ENCODE assay signal across 18 cellular contexts in the genomic region with DNA sequence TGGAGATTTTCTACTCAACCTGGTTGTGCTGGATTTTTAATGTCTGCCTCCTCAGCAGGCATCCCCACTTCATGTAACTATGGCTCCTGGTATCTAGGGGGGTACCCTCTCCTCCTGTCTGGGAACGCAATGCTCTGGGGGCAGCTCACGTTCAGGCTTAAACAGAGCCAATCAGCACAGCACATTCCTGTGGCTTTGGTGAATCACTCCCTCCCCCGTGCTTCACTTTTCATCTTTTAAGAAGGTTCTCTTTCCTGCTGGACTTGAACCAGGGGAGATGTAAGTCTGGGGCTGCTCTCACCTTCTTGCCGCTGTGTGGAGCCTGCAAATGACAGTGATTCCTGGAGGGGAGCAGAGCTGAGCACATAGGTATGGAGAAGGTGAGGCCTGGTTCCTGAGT.
A peak's percentile ranks its signal among the peaks of the same experiment; 100 is the strongest.
DNase-seq lines count a peak whose midpoint lies in the region; TF ChIP-seq lines count a peak whose summit lies in the region.
"Had no signal": no experiment of that assay in that cellular context is flagged by ENCODE, and none has a peak within 500 bp of the region (broad histone marks: within the 10 kb centered on the region; RNA-seq: fewer than 3 reads in every experiment).

No MANE protein-coding gene starts in this region.

- H3K27me3 ChIP-seq in mammary epithelial cell (ENCODE audit: insufficient read depth, low read length) = no peaks in the 10 kb centered on the region
- H3K27me3 ChIP-seq: upper lobe of left lung had no signal

- CTCF ChIA-PET in mammary epithelial cell (lab: Charles Lee; ENCODE audit: low non-redundant PET) = no interaction called here
- CTCF ChIA-PET in HEK293T (lab: Yijun Ruan, JAX) = no interaction called here

- H3K4me2 ChIP-seq in mammary epithelial cell (ENCODE audit: insufficient read depth, low read depth, low read length) = no peak overlapping the region

- peak; percentile 24 for DNase-seq in AG09319 (ENCODE audit: extremely low read depth, low read depth)
- DNase-seq in LHCN-M2 (ENCODE audit: low read depth) = peak; percentile 87
- DNase-seq in mammary epithelial cell = peak; percentile 3
- peak; percentile 5 for DNase-seq in iris pigment epithelial cell (ENCODE audit: low read depth)
- DNase-seq in iPS-NIHi11 (ENCODE audit: low spot score) = no peak
- DNase-seq in HEK293T (ENCODE audit: extremely low spot score) = no peak
- no peak for DNase-seq in SHP77 (lab: John Stamatoyannopoulos, UW)
- DNase-seq in stimulated activated CD4-positive, alpha-beta T cell treated with anti-CD3 and anti-CD28 coated beads, Interleukin-15, amount 100 ng/mL, for 24 hours = no peak
- DNase-seq: anterior cingulate cortex; C1 segment of cervical spinal cord; effector memory CD8-positive, alpha-beta T cell; NCI-H1105; NCI-H1930; NCI-H226; NCI-H774; stimulated activated CD4-positive, alpha-beta T cell treated with anti-CD3 and anti-CD28 coated beads, Interleukin-2, amount 100 ng/mL, for 24 hours; T-helper 9 cell; upper lobe of left lung had no signal

- WGBS in mammary epithelial cell (ENCODE audit: low coverage, missing lambda C conversion rate) = 11% methylated on average over 3 of the region's 4 CpGs

- H3K9me3 ChIP-seq in mammary epithelial cell (replicated peaks; ENCODE audit: insufficient read depth, low read length) = peaks cover 12% of the 10 kb centered on the region
- H3K9me3 ChIP-seq: upper lobe of left lung had no signal

- no peak overlapping the region for H3K4me3 ChIP-seq in mammary epithelial cell (replicated peaks in 1 of 3; ENCODE audit: insufficient read depth in 1 of 3, low read depth in 2 of 3, low read length in 3 of 3)
- H3K4me3 ChIP-seq: upper lobe of left lung had no signal

- no peak overlapping the region for H3K27ac ChIP-seq in mammary epithelial cell (ENCODE audit: insufficient read depth, low read depth, low read length)
- H3K27ac ChIP-seq: upper lobe of left lung had no signal

- H3K4me1 ChIP-seq in mammary epithelial cell (ENCODE audit: insufficient read depth, low read length) = no peaks in the 10 kb centered on the region
- H3K4me1 ChIP-seq: upper lobe of left lung had no signal

- no TSS peak for BruUV-seq in mammary epithelial cell (replicated peaks; lab: Mats Ljungman, UMichigan)

- no peak overlapping the region for H2AFZ ChIP-seq in mammary epithelial cell (ENCODE audit: low read depth, low read length)

- no peaks in the 10 kb centered on the region for H4K20me1 ChIP-seq in mammary epithelial cell (ENCODE audit: insufficient read depth, low read length)

- H3K36me3 ChIP-seq in mammary epithelial cell (ENCODE audit: insufficient read depth, low read length) = no peaks in the 10 kb centered on the region
- H3K36me3 ChIP-seq: upper lobe of left lung had no signal

- no peak for TF ChIP-seq CTCF in AG09319 (IDR thresholded peaks at IDR 0.05; ENCODE audit: low read depth, low read length)
- TF ChIP-seq CTCF in mammary epithelial cell (conservative IDR thresholded peaks at IDR 0.05 in 1 of 2, IDR thresholded peaks at IDR 0.05 in 1 of 2; ENCODE audit: extremely low read depth in 1 of 2, insufficient read depth in 1 of 2, low read depth in 1 of 2, low read length in 2 of 2) = no peak

- POLR2A ChIA-PET in HEK293T (lab: Yijun Ruan, JAX) = no interaction called here

- in situ Hi-C loops in mammary epithelial cell (cut with MboI; ENCODE audit: low sequenced_read_pairs in 2 of 2) = no loop called here

- dilution Hi-C loops in mammary epithelial cell (cut with HindIII; ENCODE audit: low sequenced_read_pairs) = no loop called here

- intact Hi-C loops in mammary epithelial cell (cut with micrococcal nuclease) = no loop called here

- H3K9ac ChIP-seq in mammary epithelial cell (ENCODE audit: insufficient read depth, low read length) = no peak overlapping the region

- no peaks in the 10 kb centered on the region for H3K79me2 ChIP-seq in mammary epithelial cell (ENCODE audit: insufficient read depth, low read length)

TF ChIP-seq in HEK293T, 16 proteins besides CTCF, POLR2A, EP300 and RAD21:
- TF ChIP-seq ZNF384 (IDR thresholded peaks at IDR 0.05) (no peak), TARDBP (IDR thresholded peaks at IDR 0.05) (no peak), FOXK2 (IDR thresholded peaks at IDR 0.05) (no peak), L3MBTL2 (conservative IDR thresholded peaks at IDR 0.05) (no peak), CTBP1 (IDR thresholded peaks at IDR 0.05; ENCODE audit: borderline replicate concordance) (no peak), SP1 (IDR thresholded peaks at IDR 0.05) (no peak), NFRKB (IDR thresholded peaks at IDR 0.05) (no peak)
- TF ChIP-seq, protein P1, sequence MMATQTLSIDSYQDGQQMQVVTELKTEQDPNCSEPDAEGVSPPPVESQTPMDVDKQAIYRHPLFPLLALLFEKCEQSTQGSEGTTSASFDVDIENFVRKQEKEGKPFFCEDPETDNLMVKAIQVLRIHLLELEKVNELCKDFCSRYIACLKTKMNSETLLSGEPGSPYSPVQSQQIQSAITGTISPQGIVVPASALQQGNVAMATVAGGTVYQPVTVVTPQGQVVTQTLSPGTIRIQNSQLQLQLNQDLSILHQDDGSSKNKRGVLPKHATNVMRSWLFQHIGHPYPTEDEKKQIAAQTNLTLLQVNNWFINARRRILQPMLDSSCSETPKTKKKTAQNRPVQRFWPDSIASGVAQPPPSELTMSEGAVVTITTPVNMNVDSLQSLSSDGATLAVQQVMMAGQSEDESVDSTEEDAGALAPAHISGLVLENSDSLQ (IDR thresholded peaks at IDR 0.05) = no peak

Comparison
In these comparisons a context has a peak if more than half of its experiments do, and no peak if none do; other contexts are left out.
1. DNase-seq: peak in AG09319 (single experiment), LHCN-M2 (single experiment), mammary epithelial cell (single experiment) and iris pigment epithelial cell (single experiment); none in iPS-NIHi11 (single experiment), HEK293T (single experiment), SHP77 (0 of 2) and stimulated activated CD4-positive, alpha-beta T cell treated with anti-CD3 and anti-CD28 coated beads, Interleukin-15, amount 100 ng/mL, for 24 hours (single experiment).